In genomic region chr16:83952940-83953795, GRCh38 we compare ENCODE assay signal across 8 cellular contexts. TPM values are rescaled to one million over a fixed set of nuclear protein-coding genes. Genes with fewer than 3 reads are reported as not detected.
DNase-seq lines count a peak whose midpoint lies in the region; ATAC-seq and TF ChIP-seq lines count a peak whose summit lies in the region.

A gene with protein sequence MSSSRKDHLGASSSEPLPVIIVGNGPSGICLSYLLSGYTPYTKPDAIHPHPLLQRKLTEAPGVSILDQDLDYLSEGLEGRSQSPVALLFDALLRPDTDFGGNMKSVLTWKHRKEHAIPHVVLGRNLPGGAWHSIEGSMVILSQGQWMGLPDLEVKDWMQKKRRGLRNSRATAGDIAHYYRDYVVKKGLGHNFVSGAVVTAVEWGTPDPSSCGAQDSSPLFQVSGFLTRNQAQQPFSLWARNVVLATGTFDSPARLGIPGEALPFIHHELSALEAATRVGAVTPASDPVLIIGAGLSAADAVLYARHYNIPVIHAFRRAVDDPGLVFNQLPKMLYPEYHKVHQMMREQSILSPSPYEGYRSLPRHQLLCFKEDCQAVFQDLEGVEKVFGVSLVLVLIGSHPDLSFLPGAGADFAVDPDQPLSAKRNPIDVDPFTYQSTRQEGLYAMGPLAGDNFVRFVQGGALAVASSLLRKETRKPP (plus strand): TSS chr16:83953240. CDS start chr16:83957672, 4,432 bp downstream.

- intact Hi-C loops in breast epithelium (cut with DNase I; ENCODE audit: low total_unique reads): no loop called here

- H3K4me1 ChIP-seq in breast epithelium (peaks cover 0 to 8% of the 10 kb centered on the region in 2 donors), smooth muscle cell (ENCODE audit: low read depth) (peaks cover 8% of the 10 kb centered on the region)

- TF ChIP-seq CTCF in VCaP (conservative IDR thresholded peaks at IDR 0.05): no peak
- TF ChIP-seq CTCF in breast epithelium (IDR thresholded peaks at IDR 0.05): no peak
- no peak for TF ChIP-seq CTCF in smooth muscle cell (IDR thresholded peaks at IDR 0.05; ENCODE audit: borderline replicate concordance, insufficient read depth, poor library complexity, severe bottlenecking)

- ATAC-seq in HG02885 (IDR thresholded peaks at IDR 0.05; ENCODE audit: poor library complexity, unreplicated experiment): peak; percentile 78

- peak; percentile 5 for DNase-seq in DMS79 treated with DMSO at 0.1 percent for 48 hours (lab: John Stamatoyannopoulos, UW)
- DNase-seq in DMS79 (lab: John Stamatoyannopoulos, UW): no peak
- peak; percentile 51 for DNase-seq in NCI-H2107 (lab: John Stamatoyannopoulos, UW)
- DNase-seq in breast epithelium (ENCODE audit: low spot score in 2 of 2): peak; percentile 91 to 92
- peak; percentile 73 for DNase-seq in inferior parietal cortex (ENCODE audit: extremely low spot score)
- peak; percentile 77 for DNase-seq in smooth muscle cell (lab: John Stamatoyannopoulos, UW; ENCODE audit: unreplicated experiment)

- 27% methylated on average over 26 of the region's 30 CpGs for WGBS in smooth muscle cell (ENCODE audit: low lambda C conversion rate)

- H3K27ac ChIP-seq in VCaP: peak within 1 kb of the TSS; percentile 83
- peak within 1 kb of the TSS; percentile 92 to 94 for H3K27ac ChIP-seq in breast epithelium
- peak within 1 kb of the TSS; percentile 76 for H3K27ac ChIP-seq in smooth muscle cell (ENCODE audit: low read depth)

- TF ChIP-seq POLR2A in breast epithelium (IDR thresholded peaks at IDR 0.05): peak; percentile 30

- peaks cover 6% of the 10 kb centered on the region for H4K20me1 ChIP-seq in smooth muscle cell (ENCODE audit: low read depth)

- H3K79me2 ChIP-seq in smooth muscle cell (ENCODE audit: low read depth): no peaks in the 10 kb centered on the region

- peak within 1 kb of the TSS; percentile 78 for H3K9ac ChIP-seq in smooth muscle cell (ENCODE audit: low read depth)

- H2AFZ ChIP-seq in smooth muscle cell (ENCODE audit: low read depth): peak within 1 kb of the TSS; percentile 45

- peak within 1 kb of the TSS; percentile 59 to 74 (median 60) for H3K4me3 ChIP-seq in breast epithelium
- peak within 1 kb of the TSS; percentile 56 for H3K4me3 ChIP-seq in smooth muscle cell

- no peaks in the 10 kb centered on the region for H3K36me3 ChIP-seq in breast epithelium
- H3K36me3 ChIP-seq in smooth muscle cell (ENCODE audit: low read depth): no peaks in the 10 kb centered on the region

- peak within 1 kb of the TSS; percentile 87 for H3K4me2 ChIP-seq in smooth muscle cell

- no peaks in the 10 kb centered on the region for H3K9me3 ChIP-seq in breast epithelium
- H3K9me3 ChIP-seq in smooth muscle cell (replicated peaks; ENCODE audit: low read depth): no peaks in the 10 kb centered on the region

- no peaks in the 10 kb centered on the region for H3F3A ChIP-seq in smooth muscle cell (ENCODE audit: low read depth)

- H3K27me3 ChIP-seq in breast epithelium (no peaks in the 10 kb centered on the region), smooth muscle cell (ENCODE audit: low read depth) (no peaks in the 10 kb centered on the region)

RNA-seq across cellular contexts. Expression of the gene that starts here (rescaled TPM):
- 1 to 10 TPM; 3.0 to 3.5 (median 3.3) TPM for total RNA-seq in breast epithelium
- 5.1 and 8.9 TPM in 2 replicates for total RNA-seq in smooth muscle cell
- 12.4 and 13.8 TPM in 2 replicates for polyA plus RNA-seq in smooth muscle cell
